ENCODE assay signal across 1 cellular context in the genomic region with DNA sequence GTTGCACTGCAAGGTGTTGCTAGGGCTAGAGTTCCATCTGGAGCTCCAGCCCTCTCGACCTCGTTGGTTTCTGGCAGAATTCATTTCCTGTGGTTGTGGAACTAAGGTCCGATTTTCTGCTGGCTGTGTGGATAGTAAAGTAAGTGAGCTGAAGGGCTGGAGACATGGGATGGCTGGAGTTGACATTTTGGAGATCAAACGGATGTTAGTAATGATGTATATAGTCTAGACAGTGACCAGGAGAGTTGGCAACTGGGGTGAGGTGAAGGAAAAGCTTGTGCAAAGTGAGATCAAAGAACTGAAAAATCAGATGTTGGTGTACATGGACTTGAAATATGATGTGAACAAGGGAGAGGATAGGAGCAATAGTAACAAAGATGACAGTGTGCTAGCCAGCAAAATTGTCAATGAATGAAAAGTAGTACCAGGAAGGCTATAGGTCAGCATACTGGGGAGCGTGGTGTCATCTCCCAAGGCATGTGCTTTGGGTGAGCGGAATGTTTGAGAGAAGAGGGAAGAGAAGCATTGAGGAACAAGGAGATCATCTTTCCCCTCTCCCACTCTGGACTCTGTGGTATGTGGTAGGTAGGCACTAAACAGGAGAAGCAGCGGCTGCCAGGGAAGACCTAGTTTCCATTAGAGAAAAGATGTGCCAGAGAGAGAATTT.
TF ChIP-seq lines count a peak whose summit lies in the region.

No MANE protein-coding gene starts in this region.

TF ChIP-seq in HEK293, 187 proteins besides CTCF, POLR2A, EP300 and RAD21 (continued from another document):
- TF ChIP-seq, protein P1, sequence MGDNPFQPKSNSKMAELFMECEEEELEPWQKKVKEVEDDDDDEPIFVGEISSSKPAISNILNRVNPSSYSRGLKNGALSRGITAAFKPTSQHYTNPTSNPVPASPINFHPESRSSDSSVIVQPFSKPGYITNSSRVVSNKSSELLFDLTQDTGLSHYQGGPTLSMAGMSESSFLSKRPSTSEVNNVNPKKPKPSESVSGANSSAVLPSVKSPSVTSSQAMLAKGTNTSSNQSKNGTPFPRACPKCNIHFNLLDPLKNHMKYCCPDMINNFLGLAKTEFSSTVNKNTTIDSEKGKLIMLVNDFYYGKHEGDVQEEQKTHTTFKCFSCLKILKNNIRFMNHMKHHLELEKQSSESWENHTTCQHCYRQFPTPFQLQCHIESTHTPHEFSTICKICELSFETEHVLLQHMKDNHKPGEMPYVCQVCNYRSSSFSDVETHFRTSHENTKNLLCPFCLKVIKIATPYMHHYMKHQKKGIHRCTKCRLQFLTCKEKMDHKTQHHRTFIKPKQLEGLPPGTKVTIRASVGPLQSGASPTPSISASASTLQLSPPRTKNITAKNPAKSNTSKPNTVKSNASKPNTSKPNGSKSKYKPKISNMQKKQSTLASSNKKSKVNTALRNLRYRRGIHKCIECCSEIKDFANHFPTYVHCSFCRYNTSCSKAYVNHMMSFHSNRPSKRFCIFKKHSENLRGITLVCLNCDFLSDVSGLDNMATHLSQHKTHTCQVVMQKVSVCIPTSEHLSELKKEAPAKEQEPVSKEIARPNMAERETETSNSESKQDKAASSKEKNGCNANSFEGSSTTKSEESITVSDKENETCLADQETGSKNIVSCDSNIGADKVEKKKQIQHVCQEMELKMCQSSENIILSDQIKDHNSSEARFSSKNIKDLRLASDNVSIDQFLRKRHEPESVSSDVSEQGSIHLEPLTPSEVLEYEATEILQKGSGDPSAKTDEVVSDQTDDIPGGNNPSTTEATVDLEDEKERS (tag by site-specific recombination; IDR thresholded peaks at IDR 0.05) = no peak
- TF ChIP-seq GLI4 (tag by site-specific recombination; IDR thresholded peaks at IDR 0.05) (no peak), TRIM28 (IDR thresholded peaks at IDR 0.05; ENCODE audit: borderline replicate concordance, low read length) (peak; percentile 57; the same call in 1 of the 2 replicates), ZNF335 (tag by site-specific recombination; conservative IDR thresholded peaks at IDR 0.05) (no peak)
TF ChIP-seq in HEK293: peak in this region for 2.
